ENCODE assay signal across 8 cellular contexts in genomic region chr11:112175596-112175947, GRCh38. TPM values are rescaled to one million over a fixed set of nuclear protein-coding genes. Genes with fewer than 3 reads are reported as not detected.
A peak's percentile ranks its signal among the peaks of the same experiment; 100 is the strongest.
DNase-seq lines count a peak whose midpoint lies in the region; ATAC-seq and TF ChIP-seq lines count a peak whose summit lies in the region.

No MANE protein-coding gene starts in this region.

- peak overlapping the region; percentile 71 for H3K4me3 Mint-ChIP-seq in stimulated activated memory B cell treated with anti-CD40 and anti-IgM and Interleukin-4, amounts not matched to agents 10 μg/mL and 1 μg/mL and 100 μg/mL, for 72 hours

- no peaks in the 10 kb centered on the region for H3K36me3 ChIP-seq in KMS-11 (ENCODE audit: insufficient read depth)
- no peaks in the 10 kb centered on the region for H3K36me3 ChIP-seq in body of pancreas (replicated peaks in 1 of 2; ENCODE audit: insufficient read depth in 1 of 2, low read depth in 2 of 2)

- 9 to 16% methylated on average over 4 of the region's 4 CpGs for WGBS in body of pancreas, 2 donors

- peak overlapping the region; percentile 9; the same call in 1 of the 2 replicates for H2AFZ ChIP-seq in KMS-11 (ENCODE audit: low read depth)

- ATAC-seq in body of pancreas (peak; percentile 19), left colon (peak; percentile 29), GM18907 (IDR thresholded peaks at IDR 0.05; ENCODE audit: unreplicated experiment) (no peak)
- no peak for ATAC-seq in stimulated activated memory B cell treated with anti-CD40 and anti-IgM and Interleukin-4, amounts not matched to agents 10 μg/mL and 1 μg/mL and 100 μg/mL, for 72 hours

- H3K27ac Mint-ChIP-seq in stimulated activated memory B cell treated with anti-CD40 and anti-IgM and Interleukin-4, amounts not matched to agents 10 μg/mL and 1 μg/mL and 100 μg/mL, for 72 hours: peak overlapping the region; percentile 60

- H3K27ac ChIP-seq in KMS-11 (no peak overlapping the region), body of pancreas (peak overlapping the region in 3 of 4 donors; percentile 33 to 62 (median 43))

- no peaks in the 10 kb centered on the region for H3K9me3 Mint-ChIP-seq in stimulated activated memory B cell treated with anti-CD40 and anti-IgM and Interleukin-4, amounts not matched to agents 10 μg/mL and 1 μg/mL and 100 μg/mL, for 72 hours

- H3K4me1 ChIP-seq in KMS-11 (ENCODE audit: low read depth, poor library complexity, severe bottlenecking) (no peaks in the 10 kb centered on the region), body of pancreas (peaks cover 8% of the 10 kb centered on the region)

- H3K4me1 Mint-ChIP-seq in stimulated activated memory B cell treated with anti-CD40 and anti-IgM and Interleukin-4, amounts not matched to agents 10 μg/mL and 1 μg/mL and 100 μg/mL, for 72 hours: peaks cover 28% of the 10 kb centered on the region

- no peak for DNase-seq in body of pancreas
- no peak for DNase-seq in left colon
- DNase-seq in stimulated activated naive CD4-positive, alpha-beta T cell treated with Interleukin-2 at 50 U/mL for 16 hours (lab: John Stamatoyannopoulos, UW): no peak
- no peak for DNase-seq in foreskin melanocyte
- DNase-seq in HUDEP-2 (lab: John Stamatoyannopoulos, UW; ENCODE audit: unreplicated experiment in 76 of 76): no peak

- no peaks in the 10 kb centered on the region for H3K9me3 ChIP-seq in body of pancreas

- no peaks in the 10 kb centered on the region for H4K20me1 ChIP-seq in KMS-11 (ENCODE audit: insufficient read depth)

- H3K4me2 ChIP-seq in KMS-11: peak overlapping the region; percentile 6; the same call in 1 of the 2 replicates

- H3K27me3 ChIP-seq in KMS-11 (ENCODE audit: insufficient read depth, low read depth) (no peaks in the 10 kb centered on the region), body of pancreas (no peaks in the 10 kb centered on the region)

- no peak overlapping the region for H3K4me3 ChIP-seq in KMS-11 (IDR thresholded peaks at IDR 0.05; ENCODE audit: insufficient read depth, low read depth, low read length)
- H3K4me3 ChIP-seq in body of pancreas: no peak overlapping the region

- peaks cover 14% of the 10 kb centered on the region for H3K27me3 Mint-ChIP-seq in stimulated activated memory B cell treated with anti-CD40 and anti-IgM and Interleukin-4, amounts not matched to agents 10 μg/mL and 1 μg/mL and 100 μg/mL, for 72 hours

- no peak overlapping the region for H3K9ac ChIP-seq in KMS-11

- TF ChIP-seq CTCF in KMS-11 (conservative IDR thresholded peaks at IDR 0.05; ENCODE audit: low read depth, low read length) (no peak), body of pancreas (IDR thresholded peaks at IDR 0.05) (no peak)

- intact Hi-C loops in body of pancreas (cut with DNase I) (no loop called here), left colon (cut with DNase I, micrococcal nuclease) (loop anchor here in 1 of 2 donors (5.0 kb wide), 1 partner anchor 63 kb away; no protein-coding TSS in a partner anchor)

- no peak for TF ChIP-seq POLR2A in body of pancreas (IDR thresholded peaks at IDR 0.05)

- no peaks in the 10 kb centered on the region for H3K79me2 ChIP-seq in KMS-11 (ENCODE audit: insufficient read depth, low read depth)

- no peaks in the 10 kb centered on the region for H3K36me3 Mint-ChIP-seq in stimulated activated memory B cell treated with anti-CD40 and anti-IgM and Interleukin-4, amounts not matched to agents 10 μg/mL and 1 μg/mL and 100 μg/mL, for 72 hours

RNA-seq across cellular contexts. Expression of gene BCO2, which starts 0.3 kb away (rescaled TPM):
- 1 to 10 TPM; 3.6 to 4.2 TPM for total RNA-seq in body of pancreas
- total RNA-seq in left colon: 1 to 10 TPM; 3.4 to 4.3 TPM

RNA-seq across cellular contexts. Expression of gene TEX12, which starts 8.4 kb away (rescaled TPM):
- total RNA-seq in body of pancreas (not detected), left colon (under 1 TPM; 0.31 to 0.39 TPM)

RNA-seq across cellular contexts. Expression of gene IL18, which starts 11.7 kb away (rescaled TPM):
- total RNA-seq in body of pancreas (10 to 100 TPM in 1 of 2 donors, 1 to 10 TPM in 1; 3.3 to 22.8 TPM), left colon (100 to 1,000 TPM in 1 of 2 donors, 10 to 100 TPM in 1; 74.7 to 154 TPM)

RNA-seq across cellular contexts. Expression of gene PTS, which starts 50.7 kb away (rescaled TPM):
- total RNA-seq in body of pancreas (10 to 100 TPM; 20.1 to 25.7 TPM), left colon (10 to 100 TPM; 33.0 to 36.6 TPM)

Comparison
In these comparisons a context has a peak if more than half of its experiments do, and no peak if none do; other contexts are left out.
1. ATAC-seq: peak in body of pancreas (single experiment) and left colon (single experiment); none in stimulated activated memory B cell treated with anti-CD40 and anti-IgM and Interleukin-4, amounts not matched to agents 10 μg/mL and 1 μg/mL and 100 μg/mL, for 72 hours (single experiment) and GM18907 (single experiment).